In the genomic region with DNA sequence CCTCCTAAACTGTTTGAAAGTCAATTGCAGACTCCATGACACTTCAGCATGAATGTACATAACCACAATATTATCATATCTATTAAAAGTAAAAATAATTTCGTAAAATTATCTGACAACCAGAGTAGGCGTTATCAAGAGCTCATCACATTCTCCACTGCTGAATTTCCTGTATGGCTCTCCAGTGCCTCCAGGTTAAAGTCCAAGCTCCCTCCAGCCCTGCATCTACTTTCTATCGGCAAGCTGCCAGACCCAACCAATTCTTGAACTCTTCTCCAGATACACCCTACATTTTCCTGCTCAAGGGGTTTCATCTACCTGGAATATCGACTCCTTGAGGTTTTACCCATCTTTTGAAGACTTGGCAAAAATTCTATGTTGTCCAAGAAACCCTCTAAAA, we compare ENCODE assay signal across 25 cellular contexts.
"Had no signal": no experiment of that assay in that cellular context is flagged by ENCODE, and none has a peak within 500 bp of the region (broad histone marks: within the 10 kb centered on the region; RNA-seq: fewer than 3 reads in every experiment).

No MANE protein-coding gene starts in this region.

- DNase-seq: activated B cell treated with CpG ODN at 0.5 μM for 24 hours; activated CD4-positive, alpha-beta memory T cell treated with anti-CD3 and anti-CD28 coated beads, Interleukin-2, amount 10 ng/mL, durations not matched to agents 7 days and 5 days; activated CD4-positive, alpha-beta T cell treated with anti-CD3 and anti-CD28 coated beads for 1 hour; activated CD4-positive, alpha-beta T cell treated with anti-CD3 and anti-CD28 coated beads, Interleukin-2, amount 10 ng/mL, durations not matched to agents 24 days and 14 days; activated gamma-delta T cell treated with Interleukin-2 at 50 U/mL for 16 hours; activated naive CD4-positive, alpha-beta T cell treated with anti-CD3 and anti-CD28 coated beads, Interleukin-2, amount 10 ng/mL, durations not matched to agents 7 days and 5 days; activated naive CD8-positive, alpha-beta T cell treated with anti-CD3 and anti-CD28 coated beads for 36 hours; activated T-cell treated with anti-CD3 and anti-CD28 coated beads for 4 hours; activated T-cell treated with anti-CD3 and anti-CD28 coated beads, Interleukin-2, amount 50 U/mL, for 48 hours; central memory CD4-positive, alpha-beta T cell; KG1; NCI-H1092; NCI-H1417; NCI-H1930; NCI-H2171; NCI-H226; NCI-H526; NCI-H82; NK-92 treated with Interleukin-12 subunit alpha and Interleukin-12 subunit beta, amount 100 ng/mL, for 24 hours; OCI-M1; SHP77; T-helper 17 cell; T-helper 9 cell had no signal

- ATAC-seq: body of pancreas, Panc1, T-helper 17 cell had no signal
